Comparison of ENCODE assay signal across 8 cellular contexts in genomic region chr2:151290467-151290866, GRCh38. TPM values are rescaled to one million over a fixed set of nuclear protein-coding genes. Genes with fewer than 3 reads are reported as not detected.
A peak's percentile ranks its signal among the peaks of the same experiment; 100 is the strongest.
DNase-seq lines count a peak whose midpoint lies in the region; ATAC-seq, FAIRE-seq and TF ChIP-seq lines count a peak whose summit lies in the region.

No MANE protein-coding gene starts in this region.

- POLR2A ChIA-PET in CD8-positive, alpha-beta T cell (lab: Charles Lee): interaction anchor here (0.6 to 3.6 kb wide), 3 partner anchors 29 to 41 kb away, joined by 3 to 52 read pairs (median 3); partner anchors contain the start of gene RBM43
- POLR2A ChIA-PET in OCI-LY7 (lab: Charles Lee): interaction anchor here (0.5 to 2.4 kb wide), 7 partner anchors 11 to 248 kb away, joined by 3 to 9 read pairs (median 3); partner anchors contain the start of gene RIF1

- H3K9me3 ChIP-seq in CD8-positive, alpha-beta T cell (ENCODE audit: low read length): no peaks in the 10 kb centered on the region
- H3K9me3 ChIP-seq in OCI-LY7 (ENCODE audit: low read length): no peaks in the 10 kb centered on the region
- no peaks in the 10 kb centered on the region for H3K9me3 ChIP-seq in endocrine pancreas (ENCODE audit: control insufficient read depth, low read length)
- no peaks in the 10 kb centered on the region for H3K9me3 ChIP-seq in pancreas

- H3K9ac ChIP-seq in endocrine pancreas (ENCODE audit: control insufficient read depth, insufficient read depth, low read length): peak overlapping the region; percentile 47

- H3K4me3 ChIP-seq in CD8-positive, alpha-beta T cell (ENCODE audit: low read depth, low read length): peak overlapping the region; percentile 89
- peak overlapping the region; percentile 76 for H3K4me3 ChIP-seq in OCI-LY7 (ENCODE audit: low read depth, low read length, poor library complexity, severe bottlenecking)
- peak overlapping the region; percentile 96 for H3K4me3 ChIP-seq in endocrine pancreas (ENCODE audit: control insufficient read depth, insufficient read depth, low read length)
- H3K4me3 ChIP-seq in pancreas: peak overlapping the region in 3 of 4 donors; percentile 66 to 80 (median 78)

- H3K27ac ChIP-seq in CD8-positive, alpha-beta T cell (ENCODE audit: low read depth, low read length): peak overlapping the region; percentile 92
- H3K27ac ChIP-seq in OCI-LY7 (ENCODE audit: low read depth, low read length, poor library complexity, severe bottlenecking): peak overlapping the region; percentile 79
- peak overlapping the region in 3 of 4 donors; percentile 88 to 99 (median 95) for H3K27ac ChIP-seq in pancreas

- peaks cover 16% of the 10 kb centered on the region for H3K36me3 Mint-ChIP-seq in CD8-positive, alpha-beta T cell

- no peaks in the 10 kb centered on the region for H4K20me1 ChIP-seq in OCI-LY7 (ENCODE audit: insufficient read depth, low read length)

- intact Hi-C loops in CD8-positive, alpha-beta T cell (cut with DNase I, micrococcal nuclease): loop anchor here (2.0 to 10.0 kb wide), 3 partner anchors 120 to 884 kb away; partner anchors contain the start of genes ARL5A (in 1 of the 2) and STAM2 (in 1 of the 2)
- intact Hi-C loops in OCI-LY7 (cut with micrococcal nuclease; ENCODE audit: unreplicated experiment) (no loop called here), pancreas (cut with DNase I) (no loop called here)

- H3K79me2 ChIP-seq in OCI-LY7 (ENCODE audit: insufficient read depth, low read depth, low read length): peaks cover 9% of the 10 kb centered on the region; the same call in 1 of the 2 replicates

- no peak for FAIRE-seq in pancreas (lab: Jason Lieb, UNC)

- peak overlapping the region; percentile 99 for H3K27ac Mint-ChIP-seq in CD8-positive, alpha-beta T cell

- H3K4me2 ChIP-seq in OCI-LY7 (ENCODE audit: low read length): peak overlapping the region; percentile 80

- 86% methylated on average over 2 of the region's 2 CpGs for WGBS in pancreas, 2 donors

- H3K4me1 ChIP-seq in CD8-positive, alpha-beta T cell (ENCODE audit: insufficient read depth, low read length): peaks cover 31% of the 10 kb centered on the region
- H3K4me1 ChIP-seq in OCI-LY7 (ENCODE audit: insufficient read depth, low read length, poor library complexity, severe bottlenecking): peaks cover 19% of the 10 kb centered on the region
- peaks cover 5% of the 10 kb centered on the region for H3K4me1 ChIP-seq in endocrine pancreas (ENCODE audit: control insufficient read depth, insufficient read depth, low read length)
- H3K4me1 ChIP-seq in pancreas: peaks cover 3 to 18% (median 9%) of the 10 kb centered on the region in 3 donors

- ATAC-seq in CD8-positive, alpha-beta T cell: no peak
- ATAC-seq in pancreas (no peak), HG03159 (IDR thresholded peaks at IDR 0.05; ENCODE audit: unreplicated experiment) (no peak)

- no peaks in the 10 kb centered on the region for H3K36me3 ChIP-seq in CD8-positive, alpha-beta T cell (ENCODE audit: insufficient read depth, low read length)
- H3K36me3 ChIP-seq in OCI-LY7 (ENCODE audit: insufficient read depth, low read length) (no peaks in the 10 kb centered on the region), endocrine pancreas (ENCODE audit: control insufficient read depth, insufficient read depth, low read length) (no peaks in the 10 kb centered on the region), pancreas (no peaks in the 10 kb centered on the region)

- no peaks in the 10 kb centered on the region for H3K27me3 ChIP-seq in CD8-positive, alpha-beta T cell (ENCODE audit: insufficient read depth, low read length)
- H3K27me3 ChIP-seq in endocrine pancreas (ENCODE audit: control insufficient read depth, insufficient read depth, low read length) (no peaks in the 10 kb centered on the region), pancreas (no peaks in the 10 kb centered on the region)

- no peaks in the 10 kb centered on the region for H3K9me3 Mint-ChIP-seq in CD8-positive, alpha-beta T cell

- no peak for DNase-seq in CD8-positive, alpha-beta T cell
- no peak for DNase-seq in OCI-LY7 (ENCODE audit: low spot score)
- DNase-seq in pancreas: no peak
- DNase-seq in NCI-H1048 (lab: John Stamatoyannopoulos, UW): no peak
- no peak for DNase-seq in NCI-H146 treated with DMSO at 0.1 percent for 48 hours (lab: John Stamatoyannopoulos, UW; ENCODE audit: unreplicated experiment)
- no peak for DNase-seq in COLO668 (lab: John Stamatoyannopoulos, UW; ENCODE audit: unreplicated experiment)

- H3K4me1 Mint-ChIP-seq in CD8-positive, alpha-beta T cell (ENCODE audit: low read depth): peaks cover 39% of the 10 kb centered on the region

- peak overlapping the region; percentile 95 for H3K4me3 Mint-ChIP-seq in CD8-positive, alpha-beta T cell

- BruUV-seq in OCI-LY7 (replicated peaks; lab: Mats Ljungman, UMichigan): no TSS peak

- no peaks in the 10 kb centered on the region for H3K9me2 ChIP-seq in OCI-LY7 (ENCODE audit: insufficient read depth, low read length)

- CTCF ChIA-PET in CD8-positive, alpha-beta T cell (lab: Charles Lee): interaction anchor here (0.6 to 1.6 kb wide), 4 partner anchors 31 to 1385 kb away, joined by 3 to 5 read pairs (median 3); no protein-coding TSS in a partner anchor
- CTCF ChIA-PET in OCI-LY7 (lab: Charles Lee; ENCODE audit: unreplicated experiment): no interaction called here

- H3K27me3 Mint-ChIP-seq in CD8-positive, alpha-beta T cell (ENCODE audit: low read depth): no peaks in the 10 kb centered on the region

- no peak for TF ChIP-seq CTCF in CD8-positive, alpha-beta T cell (IDR thresholded peaks at IDR 0.05)
- no peak for TF ChIP-seq CTCF in OCI-LY7 (conservative IDR thresholded peaks at IDR 0.05; ENCODE audit: low read length)
- no peak for TF ChIP-seq CTCF in pancreas (IDR thresholded peaks at IDR 0.05)

- H2AFZ ChIP-seq in OCI-LY7 (ENCODE audit: low read length): peak overlapping the region; percentile 99

RNA-seq across cellular contexts. Expression of gene NMI, which starts 1.0 kb away (rescaled TPM):
- total RNA-seq in CD8-positive, alpha-beta T cell: 10 to 100 TPM; 16.9 to 18.0 TPM
- 13.0 and 16.3 TPM in 2 replicates for total RNA-seq in OCI-LY7 (2014; rRNA removed; shearing (Covaris generic))
- total RNA-seq in OCI-LY7 (2022) (5.4 and 6.0 TPM in 2 replicates), pancreas (10 to 100 TPM in 1 of 6 donors, 1 to 10 TPM in 5; 3.2 to 11.4 (median 4.3) TPM)
- 1 to 10 TPM; 5.0 to 6.3 TPM for polyA plus RNA-seq in pancreas

RNA-seq across cellular contexts. Expression of gene RBM43, which starts 28.8 kb away (rescaled TPM):
- total RNA-seq in CD8-positive, alpha-beta T cell: 10 to 100 TPM; 12.1 to 12.4 TPM
- 0.25 and 0.49 TPM in 2 replicates for total RNA-seq in OCI-LY7 (2014; rRNA removed; shearing (Covaris generic))
- total RNA-seq in OCI-LY7 (2022): 0.83 and 0.91 TPM in 2 replicates
- total RNA-seq in pancreas: 1 to 10 TPM; 2.6 to 4.2 (median 3.3) TPM
- polyA plus RNA-seq in pancreas: 1 to 10 TPM; 1.4 to 2.3 TPM

Comparison
In these comparisons a context has a peak if more than half of its experiments do, and no peak if none do; other contexts are left out.
1. intact Hi-C loops: an anchor here in CD8-positive, alpha-beta T cell (2.0 to 10.0 kb wide); none called in OCI-LY7 and pancreas.